Comparison of ENCODE assay signal across 1 cellular context in genomic region chrX:997631-998137, GRCh38.
TF ChIP-seq lines count a peak whose summit lies in the region.

No MANE protein-coding gene starts in this region.

TF ChIP-seq in H1, 55 proteins besides CTCF, POLR2A, EP300 and RAD21 (continued from another document):
- TF ChIP-seq JUN (IDR thresholded peaks at IDR 0.05; ENCODE audit: low read depth, low read length), result no peak
